In the genomic region with DNA sequence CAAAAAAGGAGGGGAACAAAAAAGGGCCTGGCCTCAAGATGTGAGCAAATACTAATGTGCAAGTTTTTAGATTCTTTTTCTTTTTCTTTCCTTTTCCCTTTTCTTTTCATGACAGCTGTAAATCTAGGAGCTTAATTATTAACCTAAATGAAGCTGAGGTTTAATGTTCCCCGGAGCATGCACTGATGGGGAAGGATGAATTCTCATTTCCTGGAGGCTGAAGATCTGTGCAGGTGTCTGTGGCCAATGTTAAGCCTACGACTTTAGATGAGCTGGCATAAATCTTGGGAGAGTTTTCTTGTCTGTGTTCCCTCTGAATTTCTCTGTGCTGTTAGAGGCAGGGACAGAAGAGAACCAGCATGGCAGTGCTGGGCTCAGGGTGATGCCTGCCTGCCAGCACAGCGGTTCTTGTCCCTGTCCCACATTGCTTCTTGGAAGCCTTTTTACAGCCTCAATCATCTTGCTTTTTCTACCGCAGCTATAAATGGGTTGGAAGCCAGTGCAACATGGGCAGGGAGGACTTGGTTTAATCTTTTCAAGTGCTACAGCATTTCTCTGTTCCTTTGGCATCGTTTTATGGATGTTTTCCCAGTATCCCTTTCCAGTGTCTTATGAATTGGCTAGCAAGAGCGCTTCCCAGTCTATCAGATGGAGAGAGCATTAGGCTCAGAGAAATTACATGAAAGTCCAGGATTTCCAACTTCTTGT, we compare ENCODE assay signal across 16 cellular contexts.
A peak's percentile ranks its signal among the peaks of the same experiment; 100 is the strongest.
DNase-seq lines count a peak whose midpoint lies in the region; ATAC-seq lines count a peak whose summit lies in the region.
"Had no signal": no experiment of that assay in that cellular context is flagged by ENCODE, and none has a peak within 500 bp of the region (broad histone marks: within the 10 kb centered on the region; RNA-seq: fewer than 3 reads in every experiment).

No MANE protein-coding gene starts in this region.

- peak; percentile 51 for ATAC-seq in GM19397 (IDR thresholded peaks at IDR 0.05; ENCODE audit: unreplicated experiment)
- ATAC-seq in GM21576 (IDR thresholded peaks at IDR 0.05; ENCODE audit: unreplicated experiment), result no peak
- no peak for ATAC-seq in GM21515 (IDR thresholded peaks at IDR 0.05; ENCODE audit: unreplicated experiment)
- ATAC-seq: GM23338 had no signal

- no peak overlapping the region for H3K27ac ChIP-seq in caudate nucleus (ENCODE audit: low read depth, low read length)

- peak; percentile 41 for DNase-seq in cerebellar cortex (ENCODE audit: low spot score)
- peak; percentile 69 for DNase-seq in left kidney (ENCODE audit: low read depth, low spot score)
- DNase-seq in superior temporal gyrus (ENCODE audit: extremely low spot score), result peak; percentile 60
- no peak for DNase-seq in caudate nucleus (lab: John Stamatoyannopoulos, UW)
- DNase-seq in activated T-cell treated with anti-CD3 and anti-CD28 coated beads, Interleukin-2, amount 50 U/mL, for 48 hours, result no peak
- DNase-seq: activated B cell treated with CpG ODN at 0.5 μM for 24 hours; activated CD8-positive, alpha-beta memory T cell treated with anti-CD3 and anti-CD28 coated beads, Interleukin-2, amount 50 U/mL, for 4 hours; COR-L47; effector CD8-positive, alpha-beta T cell; NCI-H1436; retina; SJCRH30 had no signal

Comparison
In these comparisons a context has a peak if more than half of its experiments do, and no peak if none do; other contexts are left out.
1. DNase-seq: peak in cerebellar cortex (single experiment), left kidney (single experiment) and superior temporal gyrus (single experiment); none in caudate nucleus (0 of 61) and activated T-cell treated with anti-CD3 and anti-CD28 coated beads, Interleukin-2, amount 50 U/mL, for 48 hours (0 of 2).